1 cellular context compared by ENCODE assay signal in genomic region chr3:28680050-28680449, GRCh38.
TF ChIP-seq lines count a peak whose summit lies in the region.

No MANE protein-coding gene starts in this region.

TF ChIP-seq in liver, 16 proteins besides CTCF, POLR2A, EP300 and RAD21 (continued from another document):
- TF ChIP-seq, protein P1, sequence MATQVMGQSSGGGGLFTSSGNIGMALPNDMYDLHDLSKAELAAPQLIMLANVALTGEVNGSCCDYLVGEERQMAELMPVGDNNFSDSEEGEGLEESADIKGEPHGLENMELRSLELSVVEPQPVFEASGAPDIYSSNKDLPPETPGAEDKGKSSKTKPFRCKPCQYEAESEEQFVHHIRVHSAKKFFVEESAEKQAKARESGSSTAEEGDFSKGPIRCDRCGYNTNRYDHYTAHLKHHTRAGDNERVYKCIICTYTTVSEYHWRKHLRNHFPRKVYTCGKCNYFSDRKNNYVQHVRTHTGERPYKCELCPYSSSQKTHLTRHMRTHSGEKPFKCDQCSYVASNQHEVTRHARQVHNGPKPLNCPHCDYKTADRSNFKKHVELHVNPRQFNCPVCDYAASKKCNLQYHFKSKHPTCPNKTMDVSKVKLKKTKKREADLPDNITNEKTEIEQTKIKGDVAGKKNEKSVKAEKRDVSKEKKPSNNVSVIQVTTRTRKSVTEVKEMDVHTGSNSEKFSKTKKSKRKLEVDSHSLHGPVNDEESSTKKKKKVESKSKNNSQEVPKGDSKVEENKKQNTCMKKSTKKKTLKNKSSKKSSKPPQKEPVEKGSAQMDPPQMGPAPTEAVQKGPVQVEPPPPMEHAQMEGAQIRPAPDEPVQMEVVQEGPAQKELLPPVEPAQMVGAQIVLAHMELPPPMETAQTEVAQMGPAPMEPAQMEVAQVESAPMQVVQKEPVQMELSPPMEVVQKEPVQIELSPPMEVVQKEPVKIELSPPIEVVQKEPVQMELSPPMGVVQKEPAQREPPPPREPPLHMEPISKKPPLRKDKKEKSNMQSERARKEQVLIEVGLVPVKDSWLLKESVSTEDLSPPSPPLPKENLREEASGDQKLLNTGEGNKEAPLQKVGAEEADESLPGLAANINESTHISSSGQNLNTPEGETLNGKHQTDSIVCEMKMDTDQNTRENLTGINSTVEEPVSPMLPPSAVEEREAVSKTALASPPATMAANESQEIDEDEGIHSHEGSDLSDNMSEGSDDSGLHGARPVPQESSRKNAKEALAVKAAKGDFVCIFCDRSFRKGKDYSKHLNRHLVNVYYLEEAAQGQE (IDR thresholded peaks at IDR 0.05), result no peak
